Comparison of ENCODE assay signal across 22 cellular contexts in the genomic region with DNA sequence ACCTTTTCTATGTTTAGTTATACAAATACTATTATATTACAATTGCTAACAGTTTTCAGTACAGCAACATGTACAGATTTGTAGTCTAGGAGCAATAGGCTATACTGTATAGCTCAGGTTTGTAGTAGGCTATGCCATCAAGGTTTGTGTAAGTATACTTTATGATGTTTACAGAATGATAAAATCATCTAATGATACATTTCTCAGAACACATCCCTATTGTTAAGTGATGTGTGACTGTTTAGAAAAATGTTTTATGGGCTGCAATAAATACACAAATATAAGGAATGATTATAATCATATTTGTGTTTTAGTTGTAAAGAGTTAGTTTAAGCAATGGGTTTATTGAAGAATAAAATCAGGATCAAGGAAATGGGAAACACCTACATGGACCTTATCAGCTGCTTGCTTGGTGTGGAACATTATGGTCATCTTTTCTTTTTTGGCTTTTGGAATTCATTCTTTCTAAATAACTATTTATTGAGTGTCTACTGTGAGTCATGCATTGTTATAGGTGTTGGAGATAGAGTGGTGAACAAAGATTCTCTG. TPM values are rescaled to one million over a fixed set of nuclear protein-coding genes. Genes with fewer than 3 reads are reported as not detected.
DNase-seq lines count a peak whose midpoint lies in the region; ATAC-seq, FAIRE-seq and TF ChIP-seq lines count a peak whose summit lies in the region.
"Had no signal": no experiment of that assay in that cellular context is flagged by ENCODE, and none has a peak within 500 bp of the region (broad histone marks: within the 10 kb centered on the region; RNA-seq: fewer than 3 reads in every experiment).

No MANE protein-coding gene starts in this region.

- in situ Hi-C loops in HepG2 (cut with HindIII; ENCODE audit: extremely low pct_ligation_motif_present, low pct_unique_long_range_greater_than_20kb): no loop called here
- in situ Hi-C loops in GM12878 (cut with MboI): no loop called here

- no peaks in the 10 kb centered on the region for H3K9me3 Mint-ChIP-seq in activated T-helper 2 cell treated with anti-CD3 and anti-CD28 coated beads, Interferon-gamma antibody, Interleukin-2, Interleukin-4, amounts not matched to agents 10 μg/mL and 5 μg/mL and 100 μg/mL, durations not matched to agents 14 hours and 24 hours and 36 hours
- H3K9me3 Mint-ChIP-seq: CD4-positive, alpha-beta T cell; CD8-positive, alpha-beta T cell had no signal

- no peak for ATAC-seq in HepG2
- no peak for ATAC-seq in right lobe of liver
- ATAC-seq in GM12878: no peak
- ATAC-seq in mucosa of descending colon: peak; percentile 73
- ATAC-seq: A549; CD8-positive, alpha-beta T cell had no signal

- no peak overlapping the region for H3K9ac ChIP-seq in HepG2 (ENCODE audit: insufficient read depth, low read depth, low read length)
- no peak overlapping the region for H3K9ac ChIP-seq in GM12878 (ENCODE audit: control insufficient read depth, insufficient read depth, low read length)
- H3K9ac ChIP-seq: BLaER1 treated with 17β-estradiol and CSF1 and Interleukin-3, amounts not matched to agents 10 nM and 100 nM had no signal

- H3K27me3 Mint-ChIP-seq in activated T-helper 2 cell treated with anti-CD3 and anti-CD28 coated beads, Interferon-gamma antibody, Interleukin-2, Interleukin-4, amounts not matched to agents 10 μg/mL and 5 μg/mL and 100 μg/mL, durations not matched to agents 14 hours and 24 hours and 36 hours (ENCODE audit: low read depth): peaks cover 3% of the 10 kb centered on the region
- H3K27me3 Mint-ChIP-seq: B cell; CD4-positive, alpha-beta T cell had no signal

- SMC1A ChIA-PET in GM12878 (lab: Charles Lee; ENCODE audit: uncharacterized antibody, unreplicated experiment): interaction anchor here (0.6 to 6.5 kb wide), 4 partner anchors 12 to 301 kb away, joined by 3 to 65 read pairs (median 13); a partner anchor contains a TSS

- H3K4me3 ChIP-seq in HepG2 (replicated peaks in 1 of 3; ENCODE audit: insufficient read depth in 1 of 3, low read depth in 2 of 3, low read length in 3 of 3) (no peak overlapping the region), right lobe of liver (no peak overlapping the region), GM12878 (no peak overlapping the region), mucosa of descending colon (no peak overlapping the region)
- H3K4me3 ChIP-seq: A549; BLaER1 treated with 17β-estradiol and CSF1 and Interleukin-3, amounts not matched to agents 10 nM and 100 nM had no signal

- no peak for FAIRE-seq in HepG2 (lab: Jason Lieb, UNC)
- FAIRE-seq in GM12878 (lab: Jason Lieb, UNC): peak; percentile 7
- FAIRE-seq: A549, D721Med, G401.6, GM12892, GM18507 had no signal

- no peaks in the 10 kb centered on the region for H3K36me3 Mint-ChIP-seq in activated T-helper 2 cell treated with anti-CD3 and anti-CD28 coated beads, Interferon-gamma antibody, Interleukin-2, Interleukin-4, amounts not matched to agents 10 μg/mL and 5 μg/mL and 100 μg/mL, durations not matched to agents 14 hours and 24 hours and 36 hours (ENCODE audit: low read depth)
- H3K36me3 Mint-ChIP-seq: CD8-positive, alpha-beta T cell had no signal

- H3K4me2 ChIP-seq in HepG2 (ENCODE audit: low read depth, low read length) (no peak overlapping the region), GM12878 (ENCODE audit: control insufficient read depth, insufficient read depth) (no peak overlapping the region)
- H3K4me2 ChIP-seq: A549; BLaER1 treated with 17β-estradiol and CSF1 and Interleukin-3, amounts not matched to agents 10 nM and 100 nM had no signal

- no peaks in the 10 kb centered on the region for H3K27me3 ChIP-seq in HepG2 (ENCODE audit: control insufficient read depth in 1 of 2, insufficient read depth in 2 of 2, low read length in 2 of 2)
- H3K27me3 ChIP-seq in right lobe of liver: no peaks in the 10 kb centered on the region
- H3K27me3 ChIP-seq in GM12878 (replicated peaks in 1 of 2; ENCODE audit: control insufficient read depth in 2 of 2, insufficient read depth in 2 of 2, low read length in 1 of 2): no peaks in the 10 kb centered on the region
- H3K27me3 ChIP-seq: BLaER1 treated with 17β-estradiol and CSF1 and Interleukin-3, amounts not matched to agents 10 nM and 100 nM had no signal

- TF ChIP-seq CTCF in HepG2 (CRISPR knock-in tag; IDR thresholded peaks at IDR 0.05) (no peak), right lobe of liver (IDR thresholded peaks at IDR 0.05) (no peak), GM12878 (IDR thresholded peaks at IDR 0.05 in 2 of 3, conservative IDR thresholded peaks at IDR 0.05 in 1 of 3; ENCODE audit: control insufficient read depth in 2 of 3, extremely low read depth in 1 of 3, insufficient read depth in 1 of 3, low read depth in 3 of 3, low read length in 3 of 3) (no peak), mucosa of descending colon (IDR thresholded peaks at IDR 0.05) (no peak)

- DNase-seq in HepG2 (ENCODE audit: low spot score) (no peak), right lobe of liver (no peak), GM12878 (ENCODE audit: low read depth, low spot score) (no peak), mucosa of descending colon (no peak), iPS-NIHi7 (ENCODE audit: extremely low spot score) (no peak)
- DNase-seq in activated T-helper 2 cell treated with anti-CD3 and anti-CD28 coated beads, Interferon-gamma antibody, Interleukin-2, Interleukin-4, amounts not matched to agents 10 μg/mL and 5 μg/mL and 100 μg/mL, durations not matched to agents 14 hours and 24 hours and 36 hours (ENCODE audit: low spot score): no peak
- DNase-seq: AML-193; Caco-2; Calu3; CD4-positive, alpha-beta T cell; CD8-positive, alpha-beta T cell; DMS79 treated with DMSO at 0.1 percent for 48 hours; GF-D8 had no signal

- RAD21 ChIA-PET in GM12878 (lab: Charles Lee; ENCODE audit: unreplicated experiment): interaction anchor here (1.0 to 5.6 kb wide), 4 partner anchors 11 to 25 kb away, joined by 3 to 40 read pairs (median 12); a partner anchor contains a TSS

- H3K4me3 Mint-ChIP-seq in activated T-helper 2 cell treated with anti-CD3 and anti-CD28 coated beads, Interferon-gamma antibody, Interleukin-2, Interleukin-4, amounts not matched to agents 10 μg/mL and 5 μg/mL and 100 μg/mL, durations not matched to agents 14 hours and 24 hours and 36 hours (ENCODE audit: low read depth): no peak overlapping the region
- H3K4me3 Mint-ChIP-seq: B cell; CD4-positive, alpha-beta T cell; CD8-positive, alpha-beta T cell had no signal

- H2AFZ ChIP-seq in HepG2 (ENCODE audit: low read length) (no peak overlapping the region), GM12878 (ENCODE audit: control insufficient read depth, low read depth, low read length) (no peak overlapping the region)

- H3K27ac ChIP-seq in HepG2 (ENCODE audit: extremely low read length, insufficient read depth, low read length) (no peak overlapping the region), right lobe of liver (no peak overlapping the region), GM12878 (ENCODE audit: control insufficient read depth, insufficient read depth) (no peak overlapping the region)
- H3K27ac ChIP-seq: 22Rv1; A549; BLaER1 treated with 17β-estradiol and CSF1 and Interleukin-3, amounts not matched to agents 10 nM and 100 nM; C4-2B had no signal

- no peak overlapping the region for H3K27ac Mint-ChIP-seq in activated T-helper 2 cell treated with anti-CD3 and anti-CD28 coated beads, Interferon-gamma antibody, Interleukin-2, Interleukin-4, amounts not matched to agents 10 μg/mL and 5 μg/mL and 100 μg/mL, durations not matched to agents 14 hours and 24 hours and 36 hours
- H3K27ac Mint-ChIP-seq: B cell; CD4-positive, alpha-beta T cell; CD8-positive, alpha-beta T cell had no signal

- TF ChIP-seq POLR2A in HepG2 (IDR thresholded peaks at IDR 0.05; ENCODE audit: insufficient read depth in 1 of 2, low read depth in 2 of 2, low read length in 2 of 2) (no peak), right lobe of liver (IDR thresholded peaks at IDR 0.05) (no peak), GM12878 (IDR thresholded peaks at IDR 0.05; ENCODE audit: low read depth, low read length) (no peak)

- H3K79me2 ChIP-seq in HepG2 (ENCODE audit: insufficient read depth, low read length) (no peaks in the 10 kb centered on the region), GM12878 (ENCODE audit: control insufficient read depth, insufficient read depth, low read length) (no peaks in the 10 kb centered on the region)

- H3K4me1 ChIP-seq in HepG2 (ENCODE audit: insufficient read depth, low read length) (no peaks in the 10 kb centered on the region), right lobe of liver (no peaks in the 10 kb centered on the region), GM12878 (ENCODE audit: control insufficient read depth, insufficient read depth, low read length) (peaks cover 8% of the 10 kb centered on the region; the same call in 1 of the 2 replicates), mucosa of descending colon (ENCODE audit: low read depth) (no peaks in the 10 kb centered on the region)
- H3K4me1 ChIP-seq: A549; BLaER1 treated with 17β-estradiol and CSF1 and Interleukin-3, amounts not matched to agents 10 nM and 100 nM; Caco-2 had no signal

- no peaks in the 10 kb centered on the region for H3K36me3 ChIP-seq in HepG2 (replicated peaks in 1 of 2; ENCODE audit: control insufficient read depth in 1 of 2, insufficient read depth in 2 of 2, low read length in 2 of 2)
- no peaks in the 10 kb centered on the region for H3K36me3 ChIP-seq in right lobe of liver
- H3K36me3 ChIP-seq in GM12878 (ENCODE audit: control insufficient read depth in 2 of 2, insufficient read depth in 2 of 2, low read length in 1 of 2): no peaks in the 10 kb centered on the region
- H3K36me3 ChIP-seq in mucosa of descending colon (ENCODE audit: low read depth): no peaks in the 10 kb centered on the region
- H3K36me3 ChIP-seq: BLaER1 treated with 17β-estradiol and CSF1 and Interleukin-3, amounts not matched to agents 10 nM and 100 nM had no signal

- H3K4me1 Mint-ChIP-seq in activated T-helper 2 cell treated with anti-CD3 and anti-CD28 coated beads, Interferon-gamma antibody, Interleukin-2, Interleukin-4, amounts not matched to agents 10 μg/mL and 5 μg/mL and 100 μg/mL, durations not matched to agents 14 hours and 24 hours and 36 hours (ENCODE audit: low read depth): peaks cover 9% of the 10 kb centered on the region
- H3K4me1 Mint-ChIP-seq: B cell had no signal

- no TSS peak for BruUV-seq in HepG2 (replicated peaks; lab: Mats Ljungman, UMichigan)
- no TSS peak for BruUV-seq in GM12878 (replicated peaks; lab: Mats Ljungman, UMichigan)

- H4K20me1 ChIP-seq in HepG2 (ENCODE audit: insufficient read depth, low read length) (no peaks in the 10 kb centered on the region), GM12878 (ENCODE audit: control insufficient read depth, insufficient read depth) (no peaks in the 10 kb centered on the region)
- H4K20me1 ChIP-seq: BLaER1 treated with 17β-estradiol and CSF1 and Interleukin-3, amounts not matched to agents 10 nM and 100 nM had no signal

- intact Hi-C loops in HepG2 (cut with micrococcal nuclease; ENCODE audit: unreplicated experiment): no loop called here
- intact Hi-C loops in right lobe of liver (cut with DNase I): no loop called here
- intact Hi-C loops in GM12878 (cut with micrococcal nuclease; ENCODE audit: unreplicated experiment): no loop called here
- intact Hi-C loops in mucosa of descending colon (cut with DNase I, micrococcal nuclease): no loop called here
- intact Hi-C loops in activated T-helper 2 cell treated with anti-CD3 and anti-CD28 coated beads, Interferon-gamma antibody, Interleukin-2, Interleukin-4, amounts not matched to agents 10 μg/mL and 5 μg/mL and 100 μg/mL, durations not matched to agents 14 hours and 24 hours and 36 hours (cut with micrococcal nuclease): no loop called here

- POLR2A ChIA-PET in HepG2 (lab: Yijun Ruan, JAX) (no interaction called here), GM12878 (lab: Charles Lee) (no interaction called here)

- H3K9me3 ChIP-seq in HepG2 (ENCODE audit: low read length): no peaks in the 10 kb centered on the region
- H3K9me3 ChIP-seq in right lobe of liver: no peaks in the 10 kb centered on the region
- H3K9me3 ChIP-seq in GM12878 (replicated peaks; ENCODE audit: control insufficient read depth, insufficient read depth, low read length): no peaks in the 10 kb centered on the region
- H3K9me3 ChIP-seq in mucosa of descending colon: no peaks in the 10 kb centered on the region
- H3K9me3 ChIP-seq: A549; BLaER1 treated with 17β-estradiol and CSF1 and Interleukin-3, amounts not matched to agents 10 nM and 100 nM; Caco-2 had no signal

- CTCF ChIA-PET in HepG2 (lab: Yijun Ruan, JAX; ENCODE audit: low intra/inter-chr PET ratio, low total read pairs): no interaction called here
- CTCF ChIA-PET in GM12878 (lab: Yijun Ruan, JAX): interaction anchor here (6.0 kb wide), 1 partner anchor 12 kb away, joined by 68 read pairs; no protein-coding TSS in a partner anchor

- TF ChIP-seq EP300 in HepG2 (IDR thresholded peaks at IDR 0.05; ENCODE audit: low read depth in 2 of 2, low read length in 2 of 2) (no peak), HepG2 (CRISPR knock-in tag; IDR thresholded peaks at IDR 0.05; ENCODE audit: borderline replicate concordance) (no peak), GM12878 (IDR thresholded peaks at IDR 0.05; ENCODE audit: borderline replicate concordance in 1 of 2, control insufficient read depth in 1 of 2, low read depth in 2 of 2, low read length in 2 of 2) (no peak)

- TF ChIP-seq RAD21 in HepG2 (CRISPR knock-in tag; IDR thresholded peaks at IDR 0.05) (no peak), GM12878 (IDR thresholded peaks at IDR 0.05; ENCODE audit: insufficient read depth, low read depth, low read length) (no peak)

RNA-seq across cellular contexts. Expression of a gene that starts 24.5 kb away (rescaled TPM):
- total RNA-seq in HepG2 (2016; rRNA removed; fragmentation: Illumina TruSeq; extraction: Trizol) (15.5 and 23.3 TPM in 2 replicates), right lobe of liver (1 to 10 TPM; 4.3 to 6.0 (median 5.2) TPM), GM12878 (2014; rRNA removed) (24.4 and 27.5 TPM in 2 replicates), GM12878 (2014; rRNA removed; fragmentation: Illumina TruSeq; extraction: Trizol) (20.1 and 21.5 TPM in 2 replicates), GM12878 (2021) (20.8 and 21.1 TPM in 2 replicates), mucosa of descending colon (1 to 10 TPM; 8.6 to 9.9 (median 9.6) TPM)
- 1.6 and 1.8 TPM in 2 replicates for total RNA-seq in HepG2 (2016; cell fraction: cytosol; rRNA removed; fragmentation: Illumina TruSeq; extraction: Trizol; ENCODE audit: low read depth)
- total RNA-seq in HepG2 (2016; cell fraction: insoluble cytoplasmic fraction; rRNA removed; fragmentation: Illumina TruSeq; extraction: Trizol): 17.5 and 22.7 TPM in 2 replicates
- 5.6 and 7.4 TPM in 2 replicates for total RNA-seq in HepG2 (2016; cell fraction: membrane; rRNA removed; fragmentation: Illumina TruSeq; extraction: Trizol)
- 12.8 and 13.0 TPM in 2 replicates for total RNA-seq in HepG2 (2016; cell fraction: nucleus; rRNA removed; fragmentation: Illumina TruSeq; extraction: Trizol)
- polyA plus RNA-seq in HepG2 (2011; rRNA removed) (15.2 and 16.9 TPM in 2 replicates), GM12878 (2011; rRNA removed) (56.9 and 74.1 TPM in 2 replicates), GM12878 (2014; fragmentation: Illumina TruSeq; extraction: Trizol) (18.5 and 22.2 TPM in 2 replicates), GM12878 (2014; fragmentation: Nextera tagmentation; extraction: Ambion mirVana) (10 to 100 TPM in 1 of 2 experiments, 1 to 10 TPM in 1; 5.8 to 13.5 TPM), GM12878 (2014; rRNA removed) (16.7 and 19.1 TPM in 2 replicates), GM12878 (2016; fragmentation: Nextera tagmentation; extraction: Ambion mirVana) (10 to 100 TPM in 1 of 2 experiments, 1 to 10 TPM in 1; 4.7 to 21.8 TPM)
- polyA plus RNA-seq in HepG2 (2011; cell fraction: cytosol; rRNA removed): 7.6 and 10.6 TPM in 2 replicates
- 8.6 and 9.8 TPM in 2 replicates for polyA plus RNA-seq in HepG2 (2011; cell fraction: nucleus; rRNA removed)
- 13.5 and 16.7 TPM in 2 replicates for polyA plus RNA-seq in HepG2 (2012)
- 0.57 and 0.70 TPM in 2 replicates for polyA plus RNA-seq in HepG2 (2016; cell fraction: cytosol; fragmentation: Illumina TruSeq; extraction: Trizol; ENCODE audit: low read depth)
- 15.9 and 16.0 TPM in 2 replicates for polyA plus RNA-seq in HepG2 (2016; cell fraction: insoluble cytoplasmic fraction; fragmentation: Illumina TruSeq; extraction: Trizol; ENCODE audit: low read depth)
- polyA plus RNA-seq in HepG2 (2016; cell fraction: membrane; fragmentation: Illumina TruSeq; extraction: Trizol; ENCODE audit: low read depth): 2.2 and 2.6 TPM in 2 replicates
- polyA plus RNA-seq in HepG2 (2016; cell fraction: nucleus; fragmentation: Illumina TruSeq; extraction: Trizol; ENCODE audit: insufficient read depth, low read depth): 11.2 and 12.2 TPM in 2 replicates
- 30.5 and 39.3 TPM in 2 replicates for polyA minus RNA-seq in HepG2 (2011; rRNA and poly(A)+ RNA removed; ENCODE audit: low replicate concordance)
- polyA minus RNA-seq in HepG2 (2011; cell fraction: cytosol; rRNA and poly(A)+ RNA removed): 12.7 and 15.8 TPM in 2 replicates
- polyA minus RNA-seq in HepG2 (2011; cell fraction: nucleus; rRNA and poly(A)+ RNA removed): 34.8 and 39.1 TPM in 2 replicates
- total RNA-seq in GM12878 (2013; cell fraction: nucleolus; rRNA removed): 26.3 and 26.4 TPM in 2 replicates
- 9.1 TPM for polyA plus RNA-seq in GM12878 (2011; ENCODE audit: low read depth)
- 24.8 and 25.1 TPM in 2 replicates for polyA plus RNA-seq in GM12878 (2011; cell fraction: cytosol; rRNA removed)
- 31.8 and 40.7 TPM in 2 replicates for polyA plus RNA-seq in GM12878 (2011; cell fraction: nucleus; rRNA removed)
- polyA plus RNA-seq in GM12878 (2012): 12.3 and 14.8 TPM in 2 replicates
- 35.7 and 37.6 TPM in 2 replicates for polyA minus RNA-seq in GM12878 (2011; rRNA and poly(A)+ RNA removed)
- 13.1 and 14.7 TPM in 2 replicates for polyA minus RNA-seq in GM12878 (2011; cell fraction: cytosol; rRNA and poly(A)+ RNA removed)
- 32.2 and 45.7 TPM in 2 replicates for polyA minus RNA-seq in GM12878 (2011; cell fraction: nucleus; rRNA and poly(A)+ RNA removed)
- total RNA-seq in activated T-helper 2 cell treated with anti-CD3 and anti-CD28 coated beads, Interferon-gamma antibody, Interleukin-2, Interleukin-4, amounts not matched to agents 10 μg/mL and 5 μg/mL and 100 μg/mL, durations not matched to agents 14 hours and 24 hours and 36 hours: 15.7 and 16.2 TPM in 2 replicates
